Comparison of ENCODE assay signal across 22 cellular contexts in the genomic region with DNA sequence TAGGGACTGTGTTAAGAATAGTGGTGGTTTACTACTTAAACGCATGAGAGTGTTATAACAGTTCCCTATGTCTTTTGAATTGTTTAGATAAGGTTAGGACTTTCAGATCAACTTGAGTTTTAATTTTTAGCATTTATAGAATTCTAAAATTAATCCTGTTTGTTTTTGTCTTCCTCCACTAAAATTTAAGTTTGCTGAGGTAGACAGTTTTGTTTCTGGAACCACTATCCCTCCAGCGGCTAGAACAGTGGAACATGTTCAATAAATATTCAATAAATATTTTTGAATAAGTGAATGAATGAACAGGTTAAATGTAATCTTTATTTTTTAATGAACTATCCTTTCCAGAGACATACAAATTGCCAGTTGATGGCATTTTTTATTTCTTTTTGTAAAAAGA. TPM values are rescaled to one million over a fixed set of nuclear protein-coding genes. Genes with fewer than 3 reads are reported as not detected.
A peak's percentile ranks its signal among the peaks of the same experiment; 100 is the strongest.
DNase-seq lines count a peak whose midpoint lies in the region; ATAC-seq, FAIRE-seq and TF ChIP-seq lines count a peak whose summit lies in the region.
"Had no signal": no experiment of that assay in that cellular context is flagged by ENCODE, and none has a peak within 500 bp of the region (broad histone marks: within the 10 kb centered on the region; RNA-seq: fewer than 3 reads in every experiment).

No MANE protein-coding gene starts in this region.

- H3K9me3 ChIP-seq in HepG2 (ENCODE audit: low read length) (no peaks in the 10 kb centered on the region), right lobe of liver (no peaks in the 10 kb centered on the region)

- H3K9me3 Mint-ChIP-seq in glutamatergic neuron (ENCODE audit: unreplicated experiment), result peaks cover 4% of the 10 kb centered on the region
- H3K9me3 Mint-ChIP-seq: CD8-positive, alpha-beta memory T cell; GM23338; HFFc6 had no signal

- in situ Hi-C loops in HepG2 (cut with HindIII; ENCODE audit: extremely low pct_ligation_motif_present, low pct_unique_long_range_greater_than_20kb), result no loop called here

- 67% methylated on average over 2 of the region's 2 CpGs for WGBS in HepG2 (ENCODE audit: low lambda C conversion rate)
- WGBS in right lobe of liver (ENCODE audit: insufficient coverage, low coverage, low lambda C conversion rate, missing lambda C conversion rate), result 50% methylated on average over 2 of the region's 2 CpGs

- H3K9ac ChIP-seq in HepG2 (ENCODE audit: insufficient read depth, low read depth, low read length), result no peak overlapping the region

- POLR2A ChIA-PET in HepG2 (lab: Yijun Ruan, JAX), result no interaction called here

- no peak for FAIRE-seq in HepG2 (lab: Jason Lieb, UNC)
- FAIRE-seq: GM12891, GM18507, H54 had no signal

- H3K4me3 ChIP-seq in HepG2 (replicated peaks in 1 of 3; ENCODE audit: insufficient read depth in 1 of 3, low read depth in 2 of 3, low read length in 3 of 3) (no peak overlapping the region), right lobe of liver (no peak overlapping the region)
- H3K4me3 ChIP-seq: GM23338 had no signal

- peak overlapping the region; percentile 49 for H3K27ac Mint-ChIP-seq in glutamatergic neuron (ENCODE audit: unreplicated experiment)
- H3K27ac Mint-ChIP-seq: CD4-positive, CD25-positive, alpha-beta regulatory T cell; CD8-positive, alpha-beta memory T cell; GM23338; HFFc6 had no signal

- TF ChIP-seq EP300 in HepG2 (IDR thresholded peaks at IDR 0.05; ENCODE audit: low read depth in 2 of 2, low read length in 2 of 2) (no peak), HepG2 (CRISPR knock-in tag; IDR thresholded peaks at IDR 0.05; ENCODE audit: borderline replicate concordance) (no peak)

- no peaks in the 10 kb centered on the region for H3K79me2 ChIP-seq in HepG2 (ENCODE audit: insufficient read depth, low read length)

- H3K4me2 ChIP-seq in HepG2 (ENCODE audit: low read depth, low read length), result no peak overlapping the region
- H3K4me2 ChIP-seq: GM23338 had no signal

- H3K36me3 ChIP-seq in HepG2 (replicated peaks in 1 of 2; ENCODE audit: control insufficient read depth in 1 of 2, insufficient read depth in 2 of 2, low read length in 2 of 2), result no peaks in the 10 kb centered on the region
- H3K36me3 ChIP-seq in right lobe of liver, result no peaks in the 10 kb centered on the region

- ATAC-seq in HepG2, result no peak
- ATAC-seq in right lobe of liver, result no peak
- ATAC-seq in GM18858 (IDR thresholded peaks at IDR 0.05; ENCODE audit: unreplicated experiment), result no peak
- ATAC-seq: GM23338, HCT116 had no signal

- DNase-seq in HepG2 (ENCODE audit: low spot score) (no peak), right lobe of liver (no peak), glutamatergic neuron (no peak), SW 1271 (lab: John Stamatoyannopoulos, UW) (no peak), NCI-H146 (lab: John Stamatoyannopoulos, UW) (no peak)
- DNase-seq: 8988T; C1 segment of cervical spinal cord; CD4-positive, CD25-positive, alpha-beta regulatory T cell; CD8-positive, alpha-beta memory T cell; COR-L47; DMS 273 treated with DMSO at 0.1 percent for 48 hours; DMS53; DND-41; HFFc6 had no signal

- H3K27ac ChIP-seq in HepG2 (ENCODE audit: extremely low read length, insufficient read depth, low read length), result no peak overlapping the region
- no peak overlapping the region for H3K27ac ChIP-seq in right lobe of liver
- peak overlapping the region; percentile 73 for H3K27ac ChIP-seq in angular gyrus (ENCODE audit: low read depth, low read length)
- peak overlapping the region; percentile 21 for H3K27ac ChIP-seq in temporal lobe (ENCODE audit: low read depth, low read length)

- H3K27me3 ChIP-seq in HepG2 (ENCODE audit: control insufficient read depth in 1 of 2, insufficient read depth in 2 of 2, low read length in 2 of 2), result no peaks in the 10 kb centered on the region
- H3K27me3 ChIP-seq in right lobe of liver, result no peaks in the 10 kb centered on the region

- CTCF ChIA-PET in HepG2 (lab: Yijun Ruan, JAX; ENCODE audit: low intra/inter-chr PET ratio, low total read pairs), result no interaction called here

- H3K36me3 Mint-ChIP-seq in glutamatergic neuron (ENCODE audit: unreplicated experiment), result no peaks in the 10 kb centered on the region
- H3K36me3 Mint-ChIP-seq: CD4-positive, CD25-positive, alpha-beta regulatory T cell; CD8-positive, alpha-beta memory T cell had no signal

- no peak for TF ChIP-seq POLR2A in HepG2 (IDR thresholded peaks at IDR 0.05; ENCODE audit: insufficient read depth in 1 of 2, low read depth in 2 of 2, low read length in 2 of 2)
- no peak for TF ChIP-seq POLR2A in right lobe of liver (IDR thresholded peaks at IDR 0.05)

- H3K4me1 ChIP-seq in HepG2 (ENCODE audit: insufficient read depth, low read length) (peaks cover 22% of the 10 kb centered on the region), right lobe of liver (peaks cover 0 to 26% (median 3%) of the 10 kb centered on the region in 4 donors)

- peaks cover 45% of the 10 kb centered on the region for H3K4me1 Mint-ChIP-seq in glutamatergic neuron (ENCODE audit: low read depth, unreplicated experiment)
- H3K4me1 Mint-ChIP-seq: CD4-positive, CD25-positive, alpha-beta regulatory T cell had no signal

- TF ChIP-seq CTCF in HepG2 (CRISPR knock-in tag; IDR thresholded peaks at IDR 0.05) (no peak), right lobe of liver (IDR thresholded peaks at IDR 0.05) (no peak), glutamatergic neuron (IDR thresholded peaks at IDR 0.05; ENCODE audit: partially characterized antibody, unreplicated experiment) (no peak)

- H4K20me1 ChIP-seq in HepG2 (ENCODE audit: insufficient read depth, low read length), result peaks cover 6% of the 10 kb centered on the region

- intact Hi-C loops in HepG2 (cut with micrococcal nuclease; ENCODE audit: unreplicated experiment) (loop anchor here (5.0 kb wide), 1 partner anchor 58 kb away; a partner anchor contains a TSS), right lobe of liver (cut with DNase I) (no loop called here)

- no peak for TF ChIP-seq RAD21 in HepG2 (CRISPR knock-in tag; IDR thresholded peaks at IDR 0.05)

- no peak overlapping the region for H2AFZ ChIP-seq in HepG2 (ENCODE audit: low read length)
- H2AFZ ChIP-seq: GM23338 had no signal

- H3K27me3 Mint-ChIP-seq in glutamatergic neuron (ENCODE audit: unreplicated experiment), result peaks cover 2% of the 10 kb centered on the region
- H3K27me3 Mint-ChIP-seq: CD4-positive, CD25-positive, alpha-beta regulatory T cell had no signal

- no peak overlapping the region for H3K4me3 Mint-ChIP-seq in glutamatergic neuron (ENCODE audit: unreplicated experiment)
- H3K4me3 Mint-ChIP-seq: CD4-positive, CD25-positive, alpha-beta regulatory T cell; CD8-positive, alpha-beta memory T cell; GM23338; HFFc6 had no signal

- BruUV-seq in HepG2 (replicated peaks; lab: Mats Ljungman, UMichigan), result no TSS peak

TF ChIP-seq in HepG2, 621 proteins besides CTCF, POLR2A, EP300 and RAD21:
- peak; percentile 75 to 95 for TF ChIP-seq MAFK (conservative IDR thresholded peaks at IDR 0.05 in 1 of 2, IDR thresholded peaks at IDR 0.05 in 1 of 2; ENCODE audit: low read length in 2 of 2)
- TF ChIP-seq FOXO1 (CRISPR knock-in tag; IDR thresholded peaks at IDR 0.05), result no peak
- TF ChIP-seq MAFF (IDR thresholded peaks at IDR 0.05; ENCODE audit: low read depth, low read length), result peak; percentile 90

RNA-seq across cellular contexts. Expression of a gene that starts 58.4 kb away (rescaled TPM):
- total RNA-seq in HepG2 (2016; rRNA removed; fragmentation: Illumina TruSeq; extraction: Trizol) (14.7 and 17.8 TPM in 2 replicates), right lobe of liver (10 to 100 TPM in 2 of 6 experiments, 1 to 10 TPM in 4; 7.0 to 13.0 (median 9.7) TPM), glutamatergic neuron (ENCODE audit: unreplicated experiment) (29.7 TPM), temporal lobe (20.2 TPM)
- total RNA-seq in HepG2 (2016; cell fraction: cytosol; rRNA removed; fragmentation: Illumina TruSeq; extraction: Trizol; ENCODE audit: low read depth), result 9.7 and 12.8 TPM in 2 replicates
- total RNA-seq in HepG2 (2016; cell fraction: insoluble cytoplasmic fraction; rRNA removed; fragmentation: Illumina TruSeq; extraction: Trizol), result 15.0 and 17.5 TPM in 2 replicates
- total RNA-seq in HepG2 (2016; cell fraction: membrane; rRNA removed; fragmentation: Illumina TruSeq; extraction: Trizol), result 9.3 and 9.5 TPM in 2 replicates
- 24.7 and 28.9 TPM in 2 replicates for total RNA-seq in HepG2 (2016; cell fraction: nucleus; rRNA removed; fragmentation: Illumina TruSeq; extraction: Trizol)
- polyA plus RNA-seq in HepG2 (2011; rRNA removed), result 6.8 and 8.7 TPM in 2 replicates
- polyA plus RNA-seq in HepG2 (2011; cell fraction: cytosol; rRNA removed), result 2.3 and 3.7 TPM in 2 replicates
- 6.2 and 8.6 TPM in 2 replicates for polyA plus RNA-seq in HepG2 (2011; cell fraction: nucleus; rRNA removed)
- polyA plus RNA-seq in HepG2 (2012), result 7.5 and 8.7 TPM in 2 replicates
- polyA plus RNA-seq in HepG2 (2016; cell fraction: cytosol; fragmentation: Illumina TruSeq; extraction: Trizol; ENCODE audit: low read depth), result 0.36 and 0.77 TPM in 2 replicates
- polyA plus RNA-seq in HepG2 (2016; cell fraction: insoluble cytoplasmic fraction; fragmentation: Illumina TruSeq; extraction: Trizol; ENCODE audit: low read depth), result 13.9 and 14.1 TPM in 2 replicates
- 1.1 and 1.3 TPM in 2 replicates for polyA plus RNA-seq in HepG2 (2016; cell fraction: membrane; fragmentation: Illumina TruSeq; extraction: Trizol; ENCODE audit: low read depth)
- 17.0 and 17.5 TPM in 2 replicates for polyA plus RNA-seq in HepG2 (2016; cell fraction: nucleus; fragmentation: Illumina TruSeq; extraction: Trizol; ENCODE audit: insufficient read depth, low read depth)
- 4.9 and 14.7 TPM in 2 replicates for polyA minus RNA-seq in HepG2 (2011; rRNA and poly(A)+ RNA removed; ENCODE audit: low replicate concordance)
- polyA minus RNA-seq in HepG2 (2011; cell fraction: cytosol; rRNA and poly(A)+ RNA removed), result 6.5 and 6.9 TPM in 2 replicates
- 40.7 and 43.9 TPM in 2 replicates for polyA minus RNA-seq in HepG2 (2011; cell fraction: nucleus; rRNA and poly(A)+ RNA removed)
- polyA plus RNA-seq: CD4-positive, CD25-positive, alpha-beta regulatory T cell had no signal

Comparison
In these comparisons a context has a peak if more than half of its experiments do, and no peak if none do; other contexts are left out.
1. H3K27ac ChIP-seq: peak in angular gyrus (single experiment) and temporal lobe (single experiment); none in HepG2 (single experiment) and right lobe of liver (0 of 3).